15 cellular contexts compared by ENCODE assay signal in genomic region chr13:112134150-112135075, GRCh38.
A peak's percentile ranks its signal among the peaks of the same experiment; 100 is the strongest.
DNase-seq lines count a peak whose midpoint lies in the region; TF ChIP-seq lines count a peak whose summit lies in the region.
"Had no signal": no experiment of that assay in that cellular context is flagged by ENCODE, and none has a peak within 500 bp of the region (broad histone marks: within the 10 kb centered on the region; RNA-seq: fewer than 3 reads in every experiment).

No MANE protein-coding gene starts in this region.

- WGBS in spleen, 5 donors = 68 to 82% (median 79%) methylated on average over 31 to 32 of the region's 32 CpGs
- 68% methylated on average over 32 of the region's 32 CpGs for WGBS in suprapubic skin

- peaks cover 5% of the 10 kb centered on the region for H3K27me3 Mint-ChIP-seq in endothelial cell (ENCODE audit: unreplicated experiment)
- H3K27me3 Mint-ChIP-seq in activated CD4-positive, alpha-beta memory T cell treated with anti-CD3 and anti-CD28 coated beads, Interleukin-2, amount 10 ng/mL, durations not matched to agents 7 days and 5 days = no peaks in the 10 kb centered on the region

- H3K4me3 Mint-ChIP-seq in endothelial cell (ENCODE audit: unreplicated experiment) = no peak overlapping the region
- H3K4me3 Mint-ChIP-seq in activated CD4-positive, alpha-beta memory T cell treated with anti-CD3 and anti-CD28 coated beads, Interleukin-2, amount 10 ng/mL, durations not matched to agents 7 days and 5 days = no peak overlapping the region

- H3K4me1 ChIP-seq in spleen (no peaks in the 10 kb centered on the region), suprapubic skin (no peaks in the 10 kb centered on the region)
- H3K4me1 ChIP-seq: BLaER1, HAP-1 had no signal

- H3K27ac ChIP-seq in spleen (no peak overlapping the region), suprapubic skin (no peak overlapping the region)
- H3K27ac ChIP-seq: BLaER1 had no signal

- TF ChIP-seq POLR2A in spleen (IDR thresholded peaks at IDR 0.05) = no peak
- no peak for TF ChIP-seq POLR2A in suprapubic skin (IDR thresholded peaks at IDR 0.05)
- TF ChIP-seq POLR2A in erythroblast (IDR thresholded peaks at IDR 0.05; ENCODE audit: low read length) = no peak

- no peaks in the 10 kb centered on the region for H3K9me3 Mint-ChIP-seq in endothelial cell (ENCODE audit: unreplicated experiment)
- H3K9me3 Mint-ChIP-seq in activated CD4-positive, alpha-beta memory T cell treated with anti-CD3 and anti-CD28 coated beads, Interleukin-2, amount 10 ng/mL, durations not matched to agents 7 days and 5 days = no peaks in the 10 kb centered on the region

- no peak for TF ChIP-seq EP300 in suprapubic skin (IDR thresholded peaks at IDR 0.05)

- H3K36me3 ChIP-seq in spleen (no peaks in the 10 kb centered on the region), suprapubic skin (no peaks in the 10 kb centered on the region)
- H3K36me3 ChIP-seq: BLaER1, HAP-1 had no signal

- H3K9me3 ChIP-seq in spleen = no peaks in the 10 kb centered on the region
- H3K9me3 ChIP-seq in suprapubic skin = no peaks in the 10 kb centered on the region
- H3K9me3 ChIP-seq: BLaER1, HAP-1 had no signal

- H3K36me3 Mint-ChIP-seq in endothelial cell (ENCODE audit: low read depth, unreplicated experiment) = no peaks in the 10 kb centered on the region
- no peaks in the 10 kb centered on the region for H3K36me3 Mint-ChIP-seq in activated CD4-positive, alpha-beta memory T cell treated with anti-CD3 and anti-CD28 coated beads, Interleukin-2, amount 10 ng/mL, durations not matched to agents 7 days and 5 days (ENCODE audit: low read depth)

- CTCF ChIA-PET in activated CD4-positive, alpha-beta memory T cell treated with anti-CD3 and anti-CD28 coated beads, Interleukin-2, amount 10 ng/mL, durations not matched to agents 7 days and 5 days (lab: Charles Lee) = no interaction called here

- intact Hi-C loops in spleen (cut with DNase I; ENCODE audit: low total_unique reads) = no loop called here

- peak overlapping the region; percentile 59 for H3K27ac Mint-ChIP-seq in endothelial cell (ENCODE audit: unreplicated experiment)
- H3K27ac Mint-ChIP-seq in activated CD4-positive, alpha-beta memory T cell treated with anti-CD3 and anti-CD28 coated beads, Interleukin-2, amount 10 ng/mL, durations not matched to agents 7 days and 5 days = no peak overlapping the region

- POLR2A ChIA-PET in activated CD4-positive, alpha-beta memory T cell treated with anti-CD3 and anti-CD28 coated beads, Interleukin-2, amount 10 ng/mL, durations not matched to agents 7 days and 5 days (lab: Charles Lee) = no interaction called here

- TF ChIP-seq CTCF in endothelial cell (IDR thresholded peaks at IDR 0.05; ENCODE audit: unreplicated experiment) (no peak), spleen (IDR thresholded peaks at IDR 0.05 in 8 of 11, conservative IDR thresholded peaks at IDR 0.05 in 3 of 11) (no peak), suprapubic skin (IDR thresholded peaks at IDR 0.05) (no peak)

- H3K4me3 ChIP-seq in spleen = no peak overlapping the region
- H3K4me3 ChIP-seq in suprapubic skin = no peak overlapping the region
- H3K4me3 ChIP-seq: BLaER1, HAP-1 had no signal

- DNase-seq in HT1080 (ENCODE audit: low read depth) (peak; percentile 30), OCI-M1 (lab: John Stamatoyannopoulos, UW) (peak; percentile 35), endothelial cell (ENCODE audit: low spot score) (no peak), spleen (peak; percentile 38), suprapubic skin (ENCODE audit: low spot score in 2 of 2) (no peak), erythroblast (lab: John Stamatoyannopoulos, UW) (no peak)
- DNase-seq in activated CD4-positive, alpha-beta memory T cell treated with anti-CD3 and anti-CD28 coated beads, Interleukin-2, amount 10 ng/mL, durations not matched to agents 7 days and 5 days = no peak
- DNase-seq: DMS 273 treated with DMSO at 0.1 percent for 48 hours, EL, IMR-90, NCI-H1436, NCI-H2081, NCI-H524 had no signal

- peaks cover 3% of the 10 kb centered on the region for H3K4me1 Mint-ChIP-seq in endothelial cell (ENCODE audit: unreplicated experiment)
- H3K4me1 Mint-ChIP-seq in activated CD4-positive, alpha-beta memory T cell treated with anti-CD3 and anti-CD28 coated beads, Interleukin-2, amount 10 ng/mL, durations not matched to agents 7 days and 5 days = no peaks in the 10 kb centered on the region

- H3K27me3 ChIP-seq in spleen (replicated peaks in 1 of 7) (peaks cover 0 to 46% (median 0%) of the 10 kb centered on the region in 7 donors), suprapubic skin (peaks cover 55% of the 10 kb centered on the region)
- H3K27me3 ChIP-seq: BLaER1 had no signal

Comparison
In these comparisons a context has a peak if more than half of its experiments do, and no peak if none do; other contexts are left out.
1. DNase-seq: peak in HT1080 (single experiment), OCI-M1 (single experiment) and spleen (single experiment); none in endothelial cell (single experiment), suprapubic skin (0 of 2), erythroblast (0 of 2) and activated CD4-positive, alpha-beta memory T cell treated with anti-CD3 and anti-CD28 coated beads, Interleukin-2, amount 10 ng/mL, durations not matched to agents 7 days and 5 days (single experiment).